In the genomic region with DNA sequence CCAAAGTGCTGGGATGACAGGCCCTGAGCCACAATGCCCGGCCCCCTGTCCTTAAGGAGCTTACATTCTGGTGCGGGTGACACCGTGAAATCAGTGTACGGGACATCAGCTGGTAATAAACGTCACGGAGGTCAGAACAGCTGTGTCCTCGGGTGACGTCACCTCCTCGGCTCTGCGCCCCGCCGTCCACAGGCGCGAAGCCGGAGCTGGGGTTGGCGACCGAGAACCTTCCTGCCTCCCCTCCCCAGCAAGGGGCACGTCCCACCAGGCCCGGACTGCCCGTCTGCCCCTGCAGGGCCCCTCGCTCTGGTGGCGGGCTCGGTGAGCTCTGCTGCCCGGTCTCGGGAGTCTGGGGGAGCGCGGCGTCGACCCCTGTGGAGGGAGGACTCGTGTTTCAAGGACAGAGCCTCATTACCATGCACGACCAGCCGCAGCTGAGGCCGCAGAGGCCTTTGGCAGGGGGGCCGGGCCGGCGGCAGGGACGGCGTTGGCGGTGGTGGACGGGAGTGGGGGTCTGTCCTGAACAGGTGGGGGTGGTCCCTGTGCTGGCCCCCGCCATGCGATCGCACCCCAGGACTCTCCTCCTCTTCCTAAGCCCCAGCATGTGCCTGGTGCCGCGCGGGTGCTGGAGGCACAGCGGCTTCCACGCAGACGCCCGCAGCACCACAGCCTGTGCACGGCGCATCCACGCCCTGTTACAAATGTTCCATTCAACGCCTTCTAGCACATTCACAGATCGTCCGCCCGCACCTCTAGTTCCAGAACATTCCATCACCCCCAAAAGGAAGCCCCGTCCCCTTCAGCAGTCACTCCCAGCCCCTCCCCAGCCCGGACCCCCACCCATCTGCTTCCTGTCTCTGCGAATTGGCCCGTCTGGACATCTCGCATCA, we compare ENCODE assay signal across 5 cellular contexts. TPM values are rescaled to one million over a fixed set of nuclear protein-coding genes. Genes with fewer than 3 reads are reported as not detected.
A peak's percentile ranks its signal among the peaks of the same experiment; 100 is the strongest.
DNase-seq lines count a peak whose midpoint lies in the region; ATAC-seq and TF ChIP-seq lines count a peak whose summit lies in the region.

No MANE protein-coding gene starts in this region.

- H3K4me1 ChIP-seq in spleen = peaks cover 6 to 78% (median 39%) of the 10 kb centered on the region in 6 donors

- no peaks in the 10 kb centered on the region for H3K9me3 ChIP-seq in spleen

- TF ChIP-seq CTCF in activated CD8-positive, alpha-beta T cell treated with anti-CD3 and anti-CD28 coated beads for 36 hours (IDR thresholded peaks at IDR 0.05) = no peak
- no peak for TF ChIP-seq CTCF in spleen (IDR thresholded peaks at IDR 0.05 in 8 of 11, conservative IDR thresholded peaks at IDR 0.05 in 3 of 11)

- peaks cover 7% of the 10 kb centered on the region for H3K4me1 Mint-ChIP-seq in activated CD8-positive, alpha-beta T cell treated with anti-CD3 and anti-CD28 coated beads for 36 hours (ENCODE audit: low read depth)

- CTCF ChIA-PET in activated CD8-positive, alpha-beta T cell treated with anti-CD3 and anti-CD28 coated beads for 36 hours (lab: Charles Lee) = interaction anchor here (1.1 kb wide), 1 partner anchor 85 kb away, joined by 3 read pairs; no protein-coding TSS in a partner anchor

- 7 to 11% (median 9%) methylated on average over 40 to 62 of the region's 62 CpGs for WGBS in spleen, 5 donors

- intact Hi-C loops in activated CD8-positive, alpha-beta T cell treated with anti-CD3 and anti-CD28 coated beads for 36 hours (cut with micrococcal nuclease) = no loop called here
- intact Hi-C loops in head of caudate nucleus (cut with DNase I) (no loop called here), spleen (cut with DNase I; ENCODE audit: low total_unique reads) (no loop called here)

- H3K27ac ChIP-seq in spleen = peak overlapping the region in 5 of 8 donors; percentile 20 to 78 (median 36)

- H3K36me3 Mint-ChIP-seq in activated CD8-positive, alpha-beta T cell treated with anti-CD3 and anti-CD28 coated beads for 36 hours (ENCODE audit: low read depth) = no peaks in the 10 kb centered on the region

- H3K4me3 ChIP-seq in spleen = peak overlapping the region in 5 of 8 donors; percentile 2 to 46 (median 14)

- H3K36me3 ChIP-seq in spleen = no peaks in the 10 kb centered on the region

- POLR2A ChIA-PET in activated CD8-positive, alpha-beta T cell treated with anti-CD3 and anti-CD28 coated beads for 36 hours (lab: Charles Lee) = interaction anchor here (0.6 to 1.4 kb wide), 4 partner anchors 20 to 496 kb away, joined by 3 to 7 read pairs (median 3); no protein-coding TSS in a partner anchor

- H3K27me3 ChIP-seq in spleen (replicated peaks in 1 of 7) = peaks cover 0 to 66% (median 26%) of the 10 kb centered on the region in 7 donors

- no peak overlapping the region for H3K27ac Mint-ChIP-seq in activated CD8-positive, alpha-beta T cell treated with anti-CD3 and anti-CD28 coated beads for 36 hours

- TF ChIP-seq POLR2A in spleen (IDR thresholded peaks at IDR 0.05) = no peak

- peaks cover 31% of the 10 kb centered on the region for H3K27me3 Mint-ChIP-seq in activated CD8-positive, alpha-beta T cell treated with anti-CD3 and anti-CD28 coated beads for 36 hours

- peak; percentile 25 for ATAC-seq in activated CD8-positive, alpha-beta T cell treated with anti-CD3 and anti-CD28 coated beads for 36 hours
- ATAC-seq in HG03520 (IDR thresholded peaks at IDR 0.05; ENCODE audit: unreplicated experiment) (no peak), SK-N-SH treated with all-trans-retinoic acid at 6 μM for 48 hours (no peak)

- H3K9me3 Mint-ChIP-seq in activated CD8-positive, alpha-beta T cell treated with anti-CD3 and anti-CD28 coated beads for 36 hours = no peaks in the 10 kb centered on the region

- no peak for DNase-seq in activated CD8-positive, alpha-beta T cell treated with anti-CD3 and anti-CD28 coated beads for 36 hours
- DNase-seq in head of caudate nucleus = peak; percentile 46 to 85 (median 70)
- peak; percentile 87 for DNase-seq in spleen

- H3K4me3 Mint-ChIP-seq in activated CD8-positive, alpha-beta T cell treated with anti-CD3 and anti-CD28 coated beads for 36 hours = no peak overlapping the region

TF ChIP-seq in SK-N-SH treated with all-trans-retinoic acid at 6 μM for 48 hours, 23 proteins besides CTCF, POLR2A, EP300 and RAD21:
- TF ChIP-seq TOX (CRISPR knock-in tag; IDR thresholded peaks at IDR 0.05; ENCODE audit: borderline replicate concordance) = no peak
- TF ChIP-seq ARNTL (CRISPR knock-in tag; IDR thresholded peaks at IDR 0.05; ENCODE audit: borderline replicate concordance, low read depth) = no peak
- TF ChIP-seq ISL1 (CRISPR knock-in tag; IDR thresholded peaks at IDR 0.05) = no peak
- no peak for TF ChIP-seq ZC3H10 (CRISPR knock-in tag; IDR thresholded peaks at IDR 0.05)
- TF ChIP-seq TCF4 (CRISPR knock-in tag; IDR thresholded peaks at IDR 0.05; ENCODE audit: borderline replicate concordance) = no peak
- TF ChIP-seq, protein P1, sequence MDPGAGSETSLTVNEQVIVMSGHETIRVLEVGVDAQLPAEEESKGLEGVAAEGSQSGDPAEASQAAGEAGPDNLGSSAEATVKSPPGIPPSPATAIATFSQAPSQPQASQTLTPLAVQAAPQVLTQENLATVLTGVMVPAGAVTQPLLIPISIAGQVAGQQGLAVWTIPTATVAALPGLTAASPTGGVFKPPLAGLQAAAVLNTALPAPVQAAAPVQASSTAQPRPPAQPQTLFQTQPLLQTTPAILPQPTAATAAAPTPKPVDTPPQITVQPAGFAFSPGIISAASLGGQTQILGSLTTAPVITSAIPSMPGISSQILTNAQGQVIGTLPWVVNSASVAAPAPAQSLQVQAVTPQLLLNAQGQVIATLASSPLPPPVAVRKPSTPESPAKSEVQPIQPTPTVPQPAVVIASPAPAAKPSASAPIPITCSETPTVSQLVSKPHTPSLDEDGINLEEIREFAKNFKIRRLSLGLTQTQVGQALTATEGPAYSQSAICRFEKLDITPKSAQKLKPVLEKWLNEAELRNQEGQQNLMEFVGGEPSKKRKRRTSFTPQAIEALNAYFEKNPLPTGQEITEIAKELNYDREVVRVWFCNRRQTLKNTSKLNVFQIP (CRISPR knock-in tag; IDR thresholded peaks at IDR 0.05; ENCODE audit: borderline replicate concordance, low read depth) = no peak
- no peak for TF ChIP-seq RARB (CRISPR knock-in tag; IDR thresholded peaks at IDR 0.05)
- no peak for TF ChIP-seq SNAI2 (CRISPR knock-in tag; IDR thresholded peaks at IDR 0.05)
- no peak for TF ChIP-seq ZNF70 (CRISPR knock-in tag; IDR thresholded peaks at IDR 0.05)
- TF ChIP-seq, protein P2, sequence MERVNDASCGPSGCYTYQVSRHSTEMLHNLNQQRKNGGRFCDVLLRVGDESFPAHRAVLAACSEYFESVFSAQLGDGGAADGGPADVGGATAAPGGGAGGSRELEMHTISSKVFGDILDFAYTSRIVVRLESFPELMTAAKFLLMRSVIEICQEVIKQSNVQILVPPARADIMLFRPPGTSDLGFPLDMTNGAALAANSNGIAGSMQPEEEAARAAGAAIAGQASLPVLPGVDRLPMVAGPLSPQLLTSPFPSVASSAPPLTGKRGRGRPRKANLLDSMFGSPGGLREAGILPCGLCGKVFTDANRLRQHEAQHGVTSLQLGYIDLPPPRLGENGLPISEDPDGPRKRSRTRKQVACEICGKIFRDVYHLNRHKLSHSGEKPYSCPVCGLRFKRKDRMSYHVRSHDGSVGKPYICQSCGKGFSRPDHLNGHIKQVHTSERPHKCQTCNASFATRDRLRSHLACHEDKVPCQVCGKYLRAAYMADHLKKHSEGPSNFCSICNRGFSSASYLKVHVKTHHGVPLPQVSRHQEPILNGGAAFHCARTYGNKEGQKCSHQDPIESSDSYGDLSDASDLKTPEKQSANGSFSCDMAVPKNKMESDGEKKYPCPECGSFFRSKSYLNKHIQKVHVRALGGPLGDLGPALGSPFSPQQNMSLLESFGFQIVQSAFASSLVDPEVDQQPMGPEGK (CRISPR knock-in tag; IDR thresholded peaks at IDR 0.05; ENCODE audit: borderline replicate concordance) = no peak
- TF ChIP-seq, protein P3, sequence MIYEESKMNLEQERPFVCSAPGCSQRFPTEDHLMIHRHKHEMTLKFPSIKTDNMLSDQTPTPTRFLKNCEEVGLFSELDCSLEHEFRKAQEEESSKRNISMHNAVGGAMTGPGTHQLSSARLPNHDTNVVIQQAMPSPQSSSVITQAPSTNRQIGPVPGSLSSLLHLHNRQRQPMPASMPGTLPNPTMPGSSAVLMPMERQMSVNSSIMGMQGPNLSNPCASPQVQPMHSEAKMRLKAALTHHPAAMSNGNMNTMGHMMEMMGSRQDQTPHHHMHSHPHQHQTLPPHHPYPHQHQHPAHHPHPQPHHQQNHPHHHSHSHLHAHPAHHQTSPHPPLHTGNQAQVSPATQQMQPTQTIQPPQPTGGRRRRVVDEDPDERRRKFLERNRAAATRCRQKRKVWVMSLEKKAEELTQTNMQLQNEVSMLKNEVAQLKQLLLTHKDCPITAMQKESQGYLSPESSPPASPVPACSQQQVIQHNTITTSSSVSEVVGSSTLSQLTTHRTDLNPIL (CRISPR knock-in tag; IDR thresholded peaks at IDR 0.05; ENCODE audit: low read depth) = no peak

RNA-seq across cellular contexts. Expression of a gene that starts 5.4 kb away (rescaled TPM):
- total RNA-seq in activated CD8-positive, alpha-beta T cell treated with anti-CD3 and anti-CD28 coated beads for 36 hours = under 1 TPM; 0.16 to 0.27 TPM
- 1 to 10 TPM in 2 of 7 donors, under 1 TPM in 5; 0.26 to 2.6 (median 0.70) TPM for total RNA-seq in spleen
- 1 to 10 TPM in 1 of 3 donors, under 1 TPM in 2; 0.43 to 1.2 (median 0.82) TPM for polyA plus RNA-seq in spleen

RNA-seq across cellular contexts. Expression of a gene that starts 20.6 kb away (rescaled TPM):
- not detected for total RNA-seq in activated CD8-positive, alpha-beta T cell treated with anti-CD3 and anti-CD28 coated beads for 36 hours
- 10 to 100 TPM in 2 of 7 donors, 1 to 10 TPM in 5; 5.7 to 17.4 (median 6.8) TPM for total RNA-seq in spleen
- polyA plus RNA-seq in spleen = under 1 TPM; 0.30 to 0.93 (median 0.50) TPM

RNA-seq across cellular contexts. Expression of a gene that starts 25.8 kb away (rescaled TPM):
- 100 to 1,000 TPM; 154 to 162 TPM for total RNA-seq in activated CD8-positive, alpha-beta T cell treated with anti-CD3 and anti-CD28 coated beads for 36 hours
- total RNA-seq in spleen = 100 to 1,000 TPM in 3 of 7 donors, 10 to 100 TPM in 4; 60.7 to 131 (median 82.8) TPM
- polyA plus RNA-seq in spleen = 100 to 1,000 TPM; 435 to 524 (median 459) TPM

RNA-seq across cellular contexts. Expression of a gene that starts 25.9 kb away (rescaled TPM):
- total RNA-seq in activated CD8-positive, alpha-beta T cell treated with anti-CD3 and anti-CD28 coated beads for 36 hours = 10 to 100 TPM; 52.8 to 54.3 TPM
- total RNA-seq in spleen = 10 to 100 TPM; 69.7 to 96.4 (median 79.3) TPM
- polyA plus RNA-seq in spleen = 100 to 1,000 TPM in 1 of 3 donors, 10 to 100 TPM in 2; 40.5 to 111 (median 72.4) TPM

RNA-seq across cellular contexts. Expression of a gene that starts 46.3 kb away (rescaled TPM):
- total RNA-seq in activated CD8-positive, alpha-beta T cell treated with anti-CD3 and anti-CD28 coated beads for 36 hours = 1 to 10 TPM; 1.0 TPM
- total RNA-seq in spleen = 1 to 10 TPM; 1.2 to 4.8 (median 3.4) TPM
- 1 to 10 TPM; 1.2 to 3.0 (median 2.8) TPM for polyA plus RNA-seq in spleen

Comparison
In these comparisons a context has a peak if more than half of its experiments do, and no peak if none do; other contexts are left out.
1. RNA of a gene that starts 20.6 kb away (total RNA-seq): 5.7 to 17.4 TPM in spleen; not detected in activated CD8-positive, alpha-beta T cell treated with anti-CD3 and anti-CD28 coated beads for 36 hours; every median in the first group is over 4 times any median in the second.